8 cellular contexts compared by ENCODE assay signal in genomic region chr9:6006968-6007769, GRCh38. TPM values are rescaled to one million over a fixed set of nuclear protein-coding genes. Genes with fewer than 3 reads are reported as not detected.
DNase-seq lines count a peak whose midpoint lies in the region; ATAC-seq and TF ChIP-seq lines count a peak whose summit lies in the region.

No MANE protein-coding gene starts in this region.

- H3K36me3 ChIP-seq in SK-N-SH (replicated peaks in 1 of 2; ENCODE audit: control insufficient read depth in 1 of 2, insufficient read depth in 2 of 2, low read length in 1 of 2) (peaks cover 25 to 56% of the 10 kb centered on the region in 2 experiments), thoracic aorta (peaks cover under 1% of the 10 kb centered on the region)

- peak overlapping the region; percentile 96 for H3K4me3 Mint-ChIP-seq in activated naive CD4-positive, alpha-beta T cell treated with anti-CD3 and anti-CD28 coated beads, Interleukin-2, amount 50 U/mL, for 24 hours
- peak overlapping the region; percentile 98 for H3K4me3 Mint-ChIP-seq in glutamatergic neuron (ENCODE audit: unreplicated experiment)
- peak overlapping the region; percentile 90 for H3K4me3 Mint-ChIP-seq in osteocyte (ENCODE audit: unreplicated experiment)

- POLR2A ChIA-PET in SK-N-SH (lab: Yijun Ruan, JAX): no interaction called here

- H3K27ac ChIP-seq in SK-N-SH (ENCODE audit: low read depth in 2 of 2, low read length in 1 of 2) (peak overlapping the region; percentile 85 to 90), thoracic aorta (peak overlapping the region; percentile 98)

- no peaks in the 10 kb centered on the region for H3K9me3 Mint-ChIP-seq in activated naive CD4-positive, alpha-beta T cell treated with anti-CD3 and anti-CD28 coated beads, Interleukin-2, amount 50 U/mL, for 24 hours
- H3K9me3 Mint-ChIP-seq in glutamatergic neuron (ENCODE audit: unreplicated experiment) (peaks cover 10% of the 10 kb centered on the region), osteocyte (ENCODE audit: unreplicated experiment) (no peaks in the 10 kb centered on the region)

- H3K9me2 ChIP-seq in SK-N-SH: no peaks in the 10 kb centered on the region

- peaks cover 68% of the 10 kb centered on the region for H3K4me1 Mint-ChIP-seq in activated naive CD4-positive, alpha-beta T cell treated with anti-CD3 and anti-CD28 coated beads, Interleukin-2, amount 50 U/mL, for 24 hours
- peaks cover 15% of the 10 kb centered on the region for H3K4me1 Mint-ChIP-seq in glutamatergic neuron (ENCODE audit: low read depth, unreplicated experiment)
- H3K4me1 Mint-ChIP-seq in osteocyte (ENCODE audit: unreplicated experiment): peaks cover 38% of the 10 kb centered on the region

- H3K4me1 ChIP-seq in SK-N-SH (ENCODE audit: control insufficient read depth in 1 of 2, insufficient read depth in 2 of 2, low read depth in 1 of 2, low read length in 1 of 2): peaks cover 5 to 10% of the 10 kb centered on the region in 2 experiments; a peak in 2 of 4 replicates
- H3K4me1 ChIP-seq in thoracic aorta (ENCODE audit: control insufficient read depth in 1 of 2, low read depth in 2 of 2): peaks cover 23 to 40% of the 10 kb centered on the region in 2 donors

- H3K9me3 ChIP-seq in SK-N-SH (no peaks in the 10 kb centered on the region), thoracic aorta (no peaks in the 10 kb centered on the region)

- peaks cover 46% of the 10 kb centered on the region for H4K20me1 ChIP-seq in SK-N-SH (ENCODE audit: insufficient read depth)

- peaks cover 27% of the 10 kb centered on the region for H3K36me3 Mint-ChIP-seq in activated naive CD4-positive, alpha-beta T cell treated with anti-CD3 and anti-CD28 coated beads, Interleukin-2, amount 50 U/mL, for 24 hours
- H3K36me3 Mint-ChIP-seq in glutamatergic neuron (ENCODE audit: unreplicated experiment): no peaks in the 10 kb centered on the region
- H3K36me3 Mint-ChIP-seq in osteocyte (ENCODE audit: unreplicated experiment): peaks cover 11% of the 10 kb centered on the region

- H2AFZ ChIP-seq in SK-N-SH (ENCODE audit: low read depth): peak overlapping the region; percentile 44; the same call in 1 of the 2 replicates

- peak overlapping the region; percentile 94 for H3K27ac Mint-ChIP-seq in activated naive CD4-positive, alpha-beta T cell treated with anti-CD3 and anti-CD28 coated beads, Interleukin-2, amount 50 U/mL, for 24 hours
- H3K27ac Mint-ChIP-seq in glutamatergic neuron (ENCODE audit: unreplicated experiment): peak overlapping the region; percentile 94
- peak overlapping the region; percentile 88 for H3K27ac Mint-ChIP-seq in osteocyte (ENCODE audit: unreplicated experiment)

- H3F3A ChIP-seq in SK-N-SH (replicated peaks; ENCODE audit: insufficient read depth): peaks cover 28% of the 10 kb centered on the region

- no peaks in the 10 kb centered on the region for H3K27me3 Mint-ChIP-seq in activated naive CD4-positive, alpha-beta T cell treated with anti-CD3 and anti-CD28 coated beads, Interleukin-2, amount 50 U/mL, for 24 hours
- H3K27me3 Mint-ChIP-seq in glutamatergic neuron (ENCODE audit: unreplicated experiment) (peaks cover 2% of the 10 kb centered on the region), osteocyte (ENCODE audit: unreplicated experiment) (no peaks in the 10 kb centered on the region)

- peak overlapping the region; percentile 92 for H3K9ac ChIP-seq in SK-N-SH

- H3K4me3 ChIP-seq in SK-N-SH (ENCODE audit: low read depth in 2 of 2, low read length in 1 of 2): peak overlapping the region; percentile 89
- peak overlapping the region; percentile 98 for H3K4me3 ChIP-seq in thoracic aorta

- CTCF ChIA-PET in SK-N-SH (lab: Yijun Ruan, JAX): interaction anchor here (1.3 to 1.6 kb wide), 2 partner anchors 9 to 15 kb away, joined by 3 to 4 read pairs; no protein-coding TSS in a partner anchor

- H3K27me3 ChIP-seq in SK-N-SH (ENCODE audit: insufficient read depth) (no peaks in the 10 kb centered on the region), thoracic aorta (replicated peaks; ENCODE audit: insufficient read depth) (no peaks in the 10 kb centered on the region)

- DNase-seq in GM04504 (ENCODE audit: low read depth) (peak; percentile 54), NAMALWA (ENCODE audit: low spot score) (peak; percentile 96), SK-N-SH (peak; percentile 79), glutamatergic neuron (peak; percentile 92), osteocyte (ENCODE audit: extremely low spot score, unreplicated experiment) (peak; percentile 94), thoracic aorta (ENCODE audit: low spot score) (peak; percentile 68)

- no peak for TF ChIP-seq RAD21 in SK-N-SH (IDR thresholded peaks at IDR 0.05; ENCODE audit: low read length)

- WGBS in SK-N-SH (ENCODE audit: low lambda C conversion rate): 1% methylated on average over 30 of the region's 68 CpGs

- no peak for TF ChIP-seq CTCF in SK-N-SH (IDR thresholded peaks at IDR 0.05)
- no peak for TF ChIP-seq CTCF in glutamatergic neuron (IDR thresholded peaks at IDR 0.05; ENCODE audit: partially characterized antibody, unreplicated experiment)
- TF ChIP-seq CTCF in osteocyte (IDR thresholded peaks at IDR 0.05): no peak
- no peak for TF ChIP-seq CTCF in thoracic aorta (IDR thresholded peaks at IDR 0.05)

- H3K4me2 ChIP-seq in SK-N-SH: peak overlapping the region; percentile 96

- peaks cover 88% of the 10 kb centered on the region for H3K79me2 ChIP-seq in SK-N-SH (ENCODE audit: insufficient read depth)

- no peak for TF ChIP-seq EP300 in SK-N-SH (IDR thresholded peaks at IDR 0.05; ENCODE audit: borderline replicate concordance in 1 of 2, low read depth in 1 of 2, low read length in 1 of 2)

- peak; percentile 66 for ATAC-seq in HG02588 (IDR thresholded peaks at IDR 0.05; ENCODE audit: unreplicated experiment)
- peak; percentile 4 for ATAC-seq in thoracic aorta (ENCODE audit: insufficient number of reproducible peaks, low FRiP score, low read depth)

TF ChIP-seq in SK-N-SH, 30 proteins besides CTCF, POLR2A, EP300 and RAD21 (continues in another document):
- TF ChIP-seq MXI1 (IDR thresholded peaks at IDR 0.05; ENCODE audit: low read depth, low read length): peak; percentile 99
- TF ChIP-seq MEF2A (IDR thresholded peaks at IDR 0.05; ENCODE audit: borderline replicate concordance, low read depth): no peak
- no peak for TF ChIP-seq ZBTB33 (IDR thresholded peaks at IDR 0.05; ENCODE audit: borderline replicate concordance, low read depth)
- no peak for TF ChIP-seq TCF12 (IDR thresholded peaks at IDR 0.05)
- no peak for TF ChIP-seq FOXM1 (IDR thresholded peaks at IDR 0.05; ENCODE audit: low read depth)
- TF ChIP-seq, protein P1, sequence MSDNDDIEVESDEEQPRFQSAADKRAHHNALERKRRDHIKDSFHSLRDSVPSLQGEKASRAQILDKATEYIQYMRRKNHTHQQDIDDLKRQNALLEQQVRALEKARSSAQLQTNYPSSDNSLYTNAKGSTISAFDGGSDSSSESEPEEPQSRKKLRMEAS (IDR thresholded peaks at IDR 0.05; ENCODE audit: low read depth): peak; percentile 88
- TF ChIP-seq SIN3A (IDR thresholded peaks at IDR 0.05; ENCODE audit: borderline replicate concordance, low read depth, low read length): peak; percentile 97
- no peak for TF ChIP-seq RXRA (IDR thresholded peaks at IDR 0.05; ENCODE audit: borderline replicate concordance, low read depth)
- no peak for TF ChIP-seq JUND (IDR thresholded peaks at IDR 0.05)
- TF ChIP-seq NFIC (IDR thresholded peaks at IDR 0.05; ENCODE audit: borderline replicate concordance): no peak
- no peak for TF ChIP-seq YY1 (IDR thresholded peaks at IDR 0.05; ENCODE audit: low read depth)
- TF ChIP-seq EZH2phosphoT487 (IDR thresholded peaks at IDR 0.05; ENCODE audit: borderline replicate concordance, low read depth): no peak
- TF ChIP-seq, protein P2, sequence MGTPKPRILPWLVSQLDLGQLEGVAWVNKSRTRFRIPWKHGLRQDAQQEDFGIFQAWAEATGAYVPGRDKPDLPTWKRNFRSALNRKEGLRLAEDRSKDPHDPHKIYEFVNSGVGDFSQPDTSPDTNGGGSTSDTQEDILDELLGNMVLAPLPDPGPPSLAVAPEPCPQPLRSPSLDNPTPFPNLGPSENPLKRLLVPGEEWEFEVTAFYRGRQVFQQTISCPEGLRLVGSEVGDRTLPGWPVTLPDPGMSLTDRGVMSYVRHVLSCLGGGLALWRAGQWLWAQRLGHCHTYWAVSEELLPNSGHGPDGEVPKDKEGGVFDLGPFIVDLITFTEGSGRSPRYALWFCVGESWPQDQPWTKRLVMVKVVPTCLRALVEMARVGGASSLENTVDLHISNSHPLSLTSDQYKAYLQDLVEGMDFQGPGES (IDR thresholded peaks at IDR 0.05; ENCODE audit: low read depth, low read length): no peak
- peak; percentile 3; the same call in 1 of the 2 replicates for TF ChIP-seq PBX3 (IDR thresholded peaks at IDR 0.05)
- TF ChIP-seq ELF1 (IDR thresholded peaks at IDR 0.05): no peak

RNA-seq across cellular contexts. Expression of gene RANBP6, which starts 8.3 kb away (rescaled TPM):
- polyA plus RNA-seq in SK-N-SH (2012; rRNA removed): 4.1 and 5.9 TPM in 2 replicates
- 7.5 and 7.9 TPM in 2 replicates for polyA plus RNA-seq in SK-N-SH (2012; cell fraction: cytosol; rRNA removed)
- polyA plus RNA-seq in SK-N-SH (2012; cell fraction: nucleus; rRNA removed): 1.9 and 4.4 TPM in 2 replicates
- total RNA-seq in glutamatergic neuron (ENCODE audit: unreplicated experiment) (32.2 TPM), osteocyte (16.4 and 18.1 TPM in 2 replicates), thoracic aorta (10 to 100 TPM in 1 of 2 donors, 1 to 10 TPM in 1; 8.4 to 23.6 TPM)

Comparison
In these comparisons a context has a peak if more than half of its experiments do, and no peak if none do; other contexts are left out.
1. Peak in every context shown above with its lines: DNase-seq, ATAC-seq, H3K4me3 ChIP-seq and H3K27ac ChIP-seq.